Comparison of ENCODE assay signal across 8 cellular contexts in the genomic region with DNA sequence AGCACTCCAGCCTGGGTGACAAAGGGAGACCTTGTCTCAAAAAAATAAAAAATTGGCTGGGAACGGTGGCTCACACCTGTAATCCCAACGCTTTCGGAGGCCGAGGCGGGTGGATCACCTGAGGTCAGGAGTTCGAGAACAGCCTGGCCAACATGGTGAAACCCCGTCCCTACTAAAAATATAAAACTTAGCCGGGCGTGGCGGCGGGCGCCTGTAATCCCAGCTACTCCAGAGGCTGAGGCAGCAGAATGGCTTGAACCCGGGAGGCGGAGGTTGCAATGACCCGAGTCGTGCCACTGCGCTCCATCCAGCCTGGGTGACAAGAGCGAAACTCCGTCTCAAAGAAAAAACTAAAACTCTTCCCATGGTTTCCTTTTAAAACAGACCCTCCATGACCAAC. TPM values are rescaled to one million over a fixed set of nuclear protein-coding genes. Genes with fewer than 3 reads are reported as not detected.
DNase-seq lines count a peak whose midpoint lies in the region; ATAC-seq and TF ChIP-seq lines count a peak whose summit lies in the region.
"Not testable (repeated sequence)": the region's sequence is repeated elsewhere in the genome, so short reads cannot be mapped to it uniquely, and the experiment has no call there.

No MANE protein-coding gene starts in this region.

- not testable (repeated sequence) for H3F3A ChIP-seq in PC-3 (ENCODE audit: low read length, unreplicated experiment)

- H3K4me3 ChIP-seq in CD8-positive, alpha-beta memory T cell (ENCODE audit: low read length): not testable (repeated sequence)
- H3K4me3 ChIP-seq in PC-3 (ENCODE audit: low read length) (peak overlapping the region; percentile 73), mesodermal cell (ENCODE audit: extremely low read depth, insufficient read depth, low read length, poor library complexity, severe bottlenecking) (peak overlapping the region; percentile 66), psoas muscle (peak overlapping the region; percentile 97), tibial artery (peak overlapping the region; percentile 73 to 88)

- TSS peak; percentile 30 for BruUV-seq in PC-3 (replicated peaks; lab: Mats Ljungman, UMichigan)

- CTCF ChIA-PET in CD8-positive, alpha-beta memory T cell (lab: Charles Lee): interaction anchor here (1.6 kb wide), 1 partner anchor 9 kb away, joined by 3 read pairs; no protein-coding TSS in a partner anchor
- CTCF ChIA-PET in PC-3 (lab: Charles Lee): not testable (repeated sequence)

- H3K4me2 ChIP-seq in PC-3 (ENCODE audit: low read length): peak overlapping the region; percentile 96

- POLR2A ChIA-PET in CD8-positive, alpha-beta memory T cell (lab: Charles Lee); PC-3 (lab: Charles Lee; ENCODE audit: unreplicated experiment): not testable (repeated sequence)

- peak overlapping the region in 4 of 8 donors; percentile 20 to 33 (median 32) for H3K27ac Mint-ChIP-seq in CD8-positive, alpha-beta memory T cell
- H3K27ac Mint-ChIP-seq in activated T-helper 1 cell treated with anti-CD3 and anti-CD28 coated beads, Interleukin-12 subunit alpha, Interleukin-12 subunit beta, Interleukin-2, Interleukin-4 antibody, amounts not matched to agents 30 ng/mL and 10 ng/mL and 1 ng/mL, durations not matched to agents 14 hours and 24 hours and 36 hours: not testable (repeated sequence)
- peak overlapping the region; percentile 39 for H3K27ac Mint-ChIP-seq in glutamatergic neuron (ENCODE audit: unreplicated experiment)

- not testable (repeated sequence) for H4K20me1 ChIP-seq in PC-3 (ENCODE audit: low read length)

- H3K36me3 Mint-ChIP-seq in CD8-positive, alpha-beta memory T cell; activated T-helper 1 cell treated with anti-CD3 and anti-CD28 coated beads, Interleukin-12 subunit alpha, Interleukin-12 subunit beta, Interleukin-2, Interleukin-4 antibody, amounts not matched to agents 30 ng/mL and 10 ng/mL and 1 ng/mL, durations not matched to agents 14 hours and 24 hours and 36 hours (ENCODE audit: low read depth); glutamatergic neuron (ENCODE audit: unreplicated experiment): not testable (repeated sequence)

- 96 to 97% methylated on average over 19 of the region's 19 CpGs for WGBS in mesodermal cell (ENCODE audit: insufficient coverage in 2 of 2), 2 experiments
- 83 to 91% (median 89%) methylated on average over 19 of the region's 19 CpGs for WGBS in psoas muscle, 3 donors

- not testable (repeated sequence) for H3K4me1 ChIP-seq in CD8-positive, alpha-beta memory T cell (ENCODE audit: insufficient read depth, low read length); PC-3 (ENCODE audit: insufficient read depth, low read length); mesodermal cell (ENCODE audit: control insufficient read depth, insufficient read depth, low read length, poor library complexity, severe bottlenecking)
- peaks cover 23% of the 10 kb centered on the region for H3K4me1 ChIP-seq in psoas muscle
- H3K4me1 ChIP-seq in tibial artery: peaks cover 0 to 19% (median 12%) of the 10 kb centered on the region in 4 donors

- peak overlapping the region in 6 of 7 donors; percentile 34 to 55 (median 50) for H3K4me3 Mint-ChIP-seq in CD8-positive, alpha-beta memory T cell
- peak overlapping the region; percentile 71 for H3K4me3 Mint-ChIP-seq in activated T-helper 1 cell treated with anti-CD3 and anti-CD28 coated beads, Interleukin-12 subunit alpha, Interleukin-12 subunit beta, Interleukin-2, Interleukin-4 antibody, amounts not matched to agents 30 ng/mL and 10 ng/mL and 1 ng/mL, durations not matched to agents 14 hours and 24 hours and 36 hours
- H3K4me3 Mint-ChIP-seq in glutamatergic neuron (ENCODE audit: unreplicated experiment): peak overlapping the region; percentile 81

- not testable (repeated sequence) for H3K9me3 ChIP-seq in CD8-positive, alpha-beta memory T cell (ENCODE audit: low read length); PC-3 (ENCODE audit: low read length); mesodermal cell (ENCODE audit: control insufficient read depth, low read length); psoas muscle; tibial artery

- H2AFZ ChIP-seq in PC-3 (ENCODE audit: low read length): peak overlapping the region; percentile 83

- H3K4me1 Mint-ChIP-seq in CD8-positive, alpha-beta memory T cell: peaks cover 6 to 22% (median 18%) of the 10 kb centered on the region in 3 donors
- H3K4me1 Mint-ChIP-seq in activated T-helper 1 cell treated with anti-CD3 and anti-CD28 coated beads, Interleukin-12 subunit alpha, Interleukin-12 subunit beta, Interleukin-2, Interleukin-4 antibody, amounts not matched to agents 30 ng/mL and 10 ng/mL and 1 ng/mL, durations not matched to agents 14 hours and 24 hours and 36 hours (ENCODE audit: low read depth): peaks cover 10% of the 10 kb centered on the region
- H3K4me1 Mint-ChIP-seq in glutamatergic neuron (ENCODE audit: low read depth, unreplicated experiment): not testable (repeated sequence)

- H3K36me3 ChIP-seq in CD8-positive, alpha-beta memory T cell (ENCODE audit: insufficient read depth, low read length); PC-3 (ENCODE audit: low read depth, low read length); mesodermal cell (ENCODE audit: control insufficient read depth, insufficient read depth, low read length); psoas muscle (ENCODE audit: insufficient read depth in 1 of 2, low read depth in 1 of 2); tibial artery: not testable (repeated sequence)

- not testable (repeated sequence) for H3K9me3 Mint-ChIP-seq in CD8-positive, alpha-beta memory T cell; activated T-helper 1 cell treated with anti-CD3 and anti-CD28 coated beads, Interleukin-12 subunit alpha, Interleukin-12 subunit beta, Interleukin-2, Interleukin-4 antibody, amounts not matched to agents 30 ng/mL and 10 ng/mL and 1 ng/mL, durations not matched to agents 14 hours and 24 hours and 36 hours; glutamatergic neuron (ENCODE audit: unreplicated experiment)

- peak overlapping the region; percentile 82 for H3K9ac ChIP-seq in PC-3 (ENCODE audit: low read length)

- not testable (repeated sequence) for H3K79me2 ChIP-seq in PC-3 (ENCODE audit: low read length)

- H3K9me2 ChIP-seq in PC-3 (replicated peaks; ENCODE audit: low read length): not testable (repeated sequence)

- H3K27ac ChIP-seq in CD8-positive, alpha-beta memory T cell (ENCODE audit: low read depth, low read length); PC-3 (ENCODE audit: low read length); mesodermal cell (ENCODE audit: low read depth, low read length, severe bottlenecking); psoas muscle: not testable (repeated sequence)
- peak overlapping the region; percentile 60 for H3K27ac ChIP-seq in cingulate gyrus (ENCODE audit: low read depth, low read length)
- peak overlapping the region; percentile 82 for H3K27ac ChIP-seq in tibial artery

- intact Hi-C loops in PC-3 (cut with micrococcal nuclease): loop anchor here (5.0 kb wide), 1 partner anchor 153 kb away; no protein-coding TSS in a partner anchor
- intact Hi-C loops in activated T-helper 1 cell treated with anti-CD3 and anti-CD28 coated beads, Interleukin-12 subunit alpha, Interleukin-12 subunit beta, Interleukin-2, Interleukin-4 antibody, amounts not matched to agents 30 ng/mL and 10 ng/mL and 1 ng/mL, durations not matched to agents 14 hours and 24 hours and 36 hours (cut with micrococcal nuclease): loop anchor here (5.0 kb wide), 2 partner anchors 138 to 463 kb away; a partner anchor contains a TSS
- intact Hi-C loops in psoas muscle (cut with DNase I): loop anchor here (5.0 to 10.0 kb wide), 3 partner anchors 43 to 161 kb away; no protein-coding TSS in a partner anchor
- intact Hi-C loops in tibial artery (cut with DNase I; ENCODE audit: low total_unique reads): not testable (repeated sequence)

- not testable (repeated sequence) for H3K27me3 ChIP-seq in CD8-positive, alpha-beta memory T cell (ENCODE audit: insufficient read depth, low read length, poor library complexity, severe bottlenecking); PC-3 (ENCODE audit: low read length); psoas muscle (ENCODE audit: insufficient read depth in 3 of 3, low read length in 2 of 3); tibial artery

- TF ChIP-seq CTCF in PC-3 (conservative IDR thresholded peaks at IDR 0.05; ENCODE audit: low read depth, low read length); glutamatergic neuron (IDR thresholded peaks at IDR 0.05; ENCODE audit: partially characterized antibody, unreplicated experiment); psoas muscle (IDR thresholded peaks at IDR 0.05); tibial artery (IDR thresholded peaks at IDR 0.05): not testable (repeated sequence)

- peaks cover 26 to 47% of the 10 kb centered on the region in 2 donors for H3K27me3 Mint-ChIP-seq in CD8-positive, alpha-beta memory T cell
- H3K27me3 Mint-ChIP-seq in activated T-helper 1 cell treated with anti-CD3 and anti-CD28 coated beads, Interleukin-12 subunit alpha, Interleukin-12 subunit beta, Interleukin-2, Interleukin-4 antibody, amounts not matched to agents 30 ng/mL and 10 ng/mL and 1 ng/mL, durations not matched to agents 14 hours and 24 hours and 36 hours (ENCODE audit: insufficient read depth): peaks cover 44% of the 10 kb centered on the region
- not testable (repeated sequence) for H3K27me3 Mint-ChIP-seq in glutamatergic neuron (ENCODE audit: unreplicated experiment)

- ATAC-seq in PC-3, psoas muscle: not testable (repeated sequence)

- not testable (repeated sequence) for DNase-seq in CD8-positive, alpha-beta memory T cell; PC-3; activated T-helper 1 cell treated with anti-CD3 and anti-CD28 coated beads, Interleukin-12 subunit alpha, Interleukin-12 subunit beta, Interleukin-2, Interleukin-4 antibody, amounts not matched to agents 30 ng/mL and 10 ng/mL and 1 ng/mL, durations not matched to agents 14 hours and 24 hours and 36 hours (ENCODE audit: low spot score); glutamatergic neuron; tibial artery
- peak in 1 of 2 donors; percentile 46 for DNase-seq in psoas muscle

RNA-seq across cellular contexts. Expression of a gene that starts 0.9 kb away (rescaled TPM):
- 1 to 10 TPM; 1.3 TPM for total RNA-seq in CD8-positive, alpha-beta memory T cell
- 0.60 TPM for polyA plus RNA-seq in CD8-positive, alpha-beta memory T cell
- total RNA-seq in PC-3 (2014; rRNA removed): 4.8 and 5.1 TPM in 2 replicates
- 0.76 and 0.88 TPM in 2 replicates for total RNA-seq in activated T-helper 1 cell treated with anti-CD3 and anti-CD28 coated beads, Interleukin-12 subunit alpha, Interleukin-12 subunit beta, Interleukin-2, Interleukin-4 antibody, amounts not matched to agents 30 ng/mL and 10 ng/mL and 1 ng/mL, durations not matched to agents 14 hours and 24 hours and 36 hours
- total RNA-seq in glutamatergic neuron (ENCODE audit: unreplicated experiment): 4.6 TPM
- 6.4 TPM for polyA plus RNA-seq in mesodermal cell (2013, experiment 1 of 2)
- polyA plus RNA-seq in mesodermal cell (2013, experiment 2 of 2): 4.2 TPM
- total RNA-seq in psoas muscle: 10 to 100 TPM in 1 of 4 donors, 1 to 10 TPM in 3; 5.8 to 11.0 (median 6.9) TPM
- 1 to 10 TPM; 1.7 to 5.0 (median 2.9) TPM for polyA plus RNA-seq in psoas muscle

RNA-seq across cellular contexts. Expression of a gene that starts 15.5 kb away (rescaled TPM):
- total RNA-seq in CD8-positive, alpha-beta memory T cell: 1 to 10 TPM; 1.1 to 1.5 TPM
- not detected for polyA plus RNA-seq in CD8-positive, alpha-beta memory T cell
- total RNA-seq in PC-3 (2014; rRNA removed): 2.4 and 8.3 TPM in 2 replicates
- total RNA-seq in activated T-helper 1 cell treated with anti-CD3 and anti-CD28 coated beads, Interleukin-12 subunit alpha, Interleukin-12 subunit beta, Interleukin-2, Interleukin-4 antibody, amounts not matched to agents 30 ng/mL and 10 ng/mL and 1 ng/mL, durations not matched to agents 14 hours and 24 hours and 36 hours: 3.6 and 5.0 TPM in 2 replicates
- 6.0 TPM for total RNA-seq in glutamatergic neuron (ENCODE audit: unreplicated experiment)
- 1.7 TPM for polyA plus RNA-seq in mesodermal cell (2013, experiment 1 of 2)
- 0.81 TPM for polyA plus RNA-seq in mesodermal cell (2013, experiment 2 of 2)
- under 1 TPM; 0.16 to 0.71 (median 0.39) TPM for total RNA-seq in psoas muscle
- polyA plus RNA-seq in psoas muscle: under 1 TPM; 0.11 to 0.35 (median 0.17) TPM

RNA-seq across cellular contexts. Expression of a gene that starts 22.1 kb away (rescaled TPM):
- not detected for total RNA-seq in CD8-positive, alpha-beta memory T cell
- not detected for polyA plus RNA-seq in CD8-positive, alpha-beta memory T cell
- not detected in 2 replicates for total RNA-seq in PC-3 (2014; rRNA removed)
- not detected in 2 replicates for total RNA-seq in activated T-helper 1 cell treated with anti-CD3 and anti-CD28 coated beads, Interleukin-12 subunit alpha, Interleukin-12 subunit beta, Interleukin-2, Interleukin-4 antibody, amounts not matched to agents 30 ng/mL and 10 ng/mL and 1 ng/mL, durations not matched to agents 14 hours and 24 hours and 36 hours
- 21.7 TPM for total RNA-seq in glutamatergic neuron (ENCODE audit: unreplicated experiment)
- 12.8 TPM for polyA plus RNA-seq in mesodermal cell (2013, experiment 1 of 2)
- 7.7 TPM for polyA plus RNA-seq in mesodermal cell (2013, experiment 2 of 2)
- 10 to 100 TPM; 14.8 to 36.4 (median 25.7) TPM for total RNA-seq in psoas muscle
- polyA plus RNA-seq in psoas muscle: 10 to 100 TPM in 2 of 3 donors, 1 to 10 TPM in 1; 5.3 to 21.4 (median 17.0) TPM

Comparison
In these comparisons a context has a peak if more than half of its experiments do, and no peak if none do; other contexts are left out.
1. RNA of a gene that starts 22.1 kb away (total RNA-seq): 14.8 to 36.4 TPM in psoas muscle and 21.7 TPM in glutamatergic neuron (single experiment); not detected in CD8-positive, alpha-beta memory T cell, not detected in PC-3 and not detected in activated T-helper 1 cell treated with anti-CD3 and anti-CD28 coated beads, Interleukin-12 subunit alpha, Interleukin-12 subunit beta, Interleukin-2, Interleukin-4 antibody, amounts not matched to agents 30 ng/mL and 10 ng/mL and 1 ng/mL, durations not matched to agents 14 hours and 24 hours and 36 hours; every median in the first group is over 10 times any median in the second.
2. Peak in every context shown above with its lines, with median percentiles within 50 percentile points of each other: H3K4me3 Mint-ChIP-seq.